ENCODE assay signal across 8 cellular contexts in genomic region chr7:5528071-5528814, GRCh38. TPM values are rescaled to one million over a fixed set of nuclear protein-coding genes. Genes with fewer than 3 reads are reported as not detected.
A peak's percentile ranks its signal among the peaks of the same experiment; 100 is the strongest.
DNase-seq lines count a peak whose midpoint lies in the region; ATAC-seq lines count a peak whose summit lies in the region.

No MANE protein-coding gene starts in this region.

- H3K36me3 ChIP-seq in naive thymus-derived CD4-positive, alpha-beta T cell (ENCODE audit: control insufficient read depth in 2 of 3, insufficient read depth in 3 of 3, low read length in 3 of 3), result peaks cover 22 to 47% (median 27%) of the 10 kb centered on the region in 3 experiments

- peaks cover 6 to 13% of the 10 kb centered on the region in 2 donors for H3K4me1 ChIP-seq in naive thymus-derived CD4-positive, alpha-beta T cell (ENCODE audit: control insufficient read depth in 2 of 2, insufficient read depth in 2 of 2, low read length in 2 of 2)

- no peaks in the 10 kb centered on the region for H3K9me3 Mint-ChIP-seq in activated CD4-positive, alpha-beta T cell treated with anti-CD3 and anti-CD28 coated beads, Interleukin-2, amount 10 ng/mL, durations not matched to agents 7 days and 5 days
- H3K9me3 Mint-ChIP-seq in naive thymus-derived CD4-positive, alpha-beta T cell, result peaks cover 0 to 28% (median 0%) of the 10 kb centered on the region in 11 donors

- peak overlapping the region; percentile 99 for H3K27ac ChIP-seq in epithelial cell of prostate
- H3K27ac ChIP-seq in naive thymus-derived CD4-positive, alpha-beta T cell (ENCODE audit: low read depth, low read length), result peak overlapping the region; percentile 99

- peaks cover 55% of the 10 kb centered on the region for H3K36me3 Mint-ChIP-seq in activated CD4-positive, alpha-beta T cell treated with anti-CD3 and anti-CD28 coated beads, Interleukin-2, amount 10 ng/mL, durations not matched to agents 7 days and 5 days (ENCODE audit: low read depth)
- peaks cover 18 to 44% (median 25%) of the 10 kb centered on the region in 5 donors for H3K36me3 Mint-ChIP-seq in naive thymus-derived CD4-positive, alpha-beta T cell

- peaks cover 33% of the 10 kb centered on the region for H3K4me1 Mint-ChIP-seq in activated CD4-positive, alpha-beta T cell treated with anti-CD3 and anti-CD28 coated beads, Interleukin-2, amount 10 ng/mL, durations not matched to agents 7 days and 5 days
- H3K4me1 Mint-ChIP-seq in naive thymus-derived CD4-positive, alpha-beta T cell, result peaks cover 37 to 64% (median 43%) of the 10 kb centered on the region in 7 donors

- DNase-seq in HK-2 (ENCODE audit: unreplicated experiment) (peak; percentile 54), epithelial cell of prostate (ENCODE audit: low read depth, low spot score) (no peak), iPS-NIHi11 (ENCODE audit: low spot score) (no peak), NCI-H2081 treated with DMSO at 0.1 percent for 48 hours (lab: John Stamatoyannopoulos, UW) (no peak)
- peak; percentile 50 for DNase-seq in activated CD4-positive, alpha-beta T cell treated with anti-CD3 and anti-CD28 coated beads, Interleukin-2, amount 10 ng/mL, durations not matched to agents 7 days and 5 days
- peak; percentile 42 to 69 (median 59) for DNase-seq in naive thymus-derived CD4-positive, alpha-beta T cell

- no peak for ATAC-seq in naive thymus-derived CD4-positive, alpha-beta T cell
- ATAC-seq in HG02981 (IDR thresholded peaks at IDR 0.05; ENCODE audit: unreplicated experiment), result no peak
- no peak for ATAC-seq in HG02588 (IDR thresholded peaks at IDR 0.05; ENCODE audit: unreplicated experiment)

- H3K27me3 Mint-ChIP-seq in activated CD4-positive, alpha-beta T cell treated with anti-CD3 and anti-CD28 coated beads, Interleukin-2, amount 10 ng/mL, durations not matched to agents 7 days and 5 days, result no peaks in the 10 kb centered on the region
- H3K27me3 Mint-ChIP-seq in naive thymus-derived CD4-positive, alpha-beta T cell, result peaks cover 0 to 18% (median 0%) of the 10 kb centered on the region in 5 donors

- CTCF ChIA-PET in activated CD4-positive, alpha-beta T cell treated with anti-CD3 and anti-CD28 coated beads, Interleukin-2, amount 10 ng/mL, durations not matched to agents 7 days and 5 days (lab: Charles Lee), result interaction anchor here (0.6 kb wide), 1 partner anchor 162 kb away, joined by 3 read pairs; no protein-coding TSS in a partner anchor
- CTCF ChIA-PET in naive thymus-derived CD4-positive, alpha-beta T cell (lab: Charles Lee), result interaction anchor here (0.6 to 1.0 kb wide), 4 partner anchors 12 to 1171 kb away, joined by 3 read pairs; no protein-coding TSS in a partner anchor

- H3K4me3 ChIP-seq in naive thymus-derived CD4-positive, alpha-beta T cell (ENCODE audit: low read length), result peak overlapping the region; percentile 86

- peak overlapping the region; percentile 99 for H3K4me3 Mint-ChIP-seq in activated CD4-positive, alpha-beta T cell treated with anti-CD3 and anti-CD28 coated beads, Interleukin-2, amount 10 ng/mL, durations not matched to agents 7 days and 5 days
- peak overlapping the region; percentile 97 to 100 (median 99) for H3K4me3 Mint-ChIP-seq in naive thymus-derived CD4-positive, alpha-beta T cell

- H3K27ac Mint-ChIP-seq in activated CD4-positive, alpha-beta T cell treated with anti-CD3 and anti-CD28 coated beads, Interleukin-2, amount 10 ng/mL, durations not matched to agents 7 days and 5 days, result peak overlapping the region; percentile 97
- peak overlapping the region; percentile 87 to 99 (median 98) for H3K27ac Mint-ChIP-seq in naive thymus-derived CD4-positive, alpha-beta T cell

- H3K9me3 ChIP-seq in naive thymus-derived CD4-positive, alpha-beta T cell (ENCODE audit: control insufficient read depth in 2 of 3, low read length in 3 of 3), result no peaks in the 10 kb centered on the region

- POLR2A ChIA-PET in activated CD4-positive, alpha-beta T cell treated with anti-CD3 and anti-CD28 coated beads, Interleukin-2, amount 10 ng/mL, durations not matched to agents 7 days and 5 days (lab: Charles Lee), result interaction anchor here (0.6 to 0.8 kb wide), 2 partner anchors 30 to 32 kb away, joined by 3 read pairs; no protein-coding TSS in a partner anchor
- POLR2A ChIA-PET in naive thymus-derived CD4-positive, alpha-beta T cell (lab: Charles Lee), result interaction anchor here (0.7 to 2.1 kb wide), 10 partner anchors 12 to 295 kb away, joined by 3 to 11 read pairs (median 4); no protein-coding TSS in a partner anchor

- no peaks in the 10 kb centered on the region for H3K27me3 ChIP-seq in naive thymus-derived CD4-positive, alpha-beta T cell (ENCODE audit: control insufficient read depth in 2 of 2, insufficient read depth in 2 of 2, low read length in 2 of 2)

- intact Hi-C loops in naive thymus-derived CD4-positive, alpha-beta T cell (cut with micrococcal nuclease), result no loop called here

RNA-seq across cellular contexts. Expression of gene ACTB, which starts 2.2 kb away (rescaled TPM):
- total RNA-seq in activated CD4-positive, alpha-beta T cell treated with anti-CD3 and anti-CD28 coated beads, Interleukin-2, amount 10 ng/mL, durations not matched to agents 7 days and 5 days, result over 10,000 TPM; 12,408 to 13,148 TPM
- over 10,000 TPM in 1 of 5 experiments, 1,000 to 10,000 TPM in 4; 2,405 to 12,292 (median 2,801) TPM for total RNA-seq in naive thymus-derived CD4-positive, alpha-beta T cell
- polyA plus RNA-seq in naive thymus-derived CD4-positive, alpha-beta T cell, result over 10,000 TPM; 11,269 to 12,728 TPM

RNA-seq across cellular contexts. Expression of gene FBXL18, which starts 14.6 kb away (rescaled TPM):
- 10 to 100 TPM; 12.5 to 13.6 TPM for total RNA-seq in activated CD4-positive, alpha-beta T cell treated with anti-CD3 and anti-CD28 coated beads, Interleukin-2, amount 10 ng/mL, durations not matched to agents 7 days and 5 days
- 10 to 100 TPM in 2 of 5 experiments, 1 to 10 TPM in 3; 7.3 to 13.7 (median 9.7) TPM for total RNA-seq in naive thymus-derived CD4-positive, alpha-beta T cell
- 1 to 10 TPM; 1.6 to 2.0 TPM for polyA plus RNA-seq in naive thymus-derived CD4-positive, alpha-beta T cell

Comparison
In these comparisons a context has a peak if more than half of its experiments do, and no peak if none do; other contexts are left out.
1. DNase-seq: peak in HK-2 (single experiment), activated CD4-positive, alpha-beta T cell treated with anti-CD3 and anti-CD28 coated beads, Interleukin-2, amount 10 ng/mL, durations not matched to agents 7 days and 5 days (single experiment) and naive thymus-derived CD4-positive, alpha-beta T cell (9 of 9); none in epithelial cell of prostate (single experiment), iPS-NIHi11 (single experiment) and NCI-H2081 treated with DMSO at 0.1 percent for 48 hours (single experiment).